1 cellular context compared by ENCODE assay signal in genomic region chr1:63878914-63879313, GRCh38.
TF ChIP-seq lines count a peak whose summit lies in the region.

No MANE protein-coding gene starts in this region.

TF ChIP-seq in IMR-90, 13 proteins besides CTCF, POLR2A, EP300 and RAD21:
- TF ChIP-seq BHLHE40 (IDR thresholded peaks at IDR 0.05; ENCODE audit: low read depth, low read length) (no peak), SMC3 (IDR thresholded peaks at IDR 0.05; ENCODE audit: low read depth, low read length) (no peak), FOS (IDR thresholded peaks at IDR 0.05; ENCODE audit: low read depth, low read length) (no peak), RCOR1 (IDR thresholded peaks at IDR 0.05; ENCODE audit: insufficient replicate concordance, low read length) (no peak), MAZ (IDR thresholded peaks at IDR 0.05; ENCODE audit: borderline replicate concordance, low read depth, low read length) (no peak), MXI1 (IDR thresholded peaks at IDR 0.05; ENCODE audit: borderline replicate concordance, low read depth, low read length) (no peak), CHD1 (IDR thresholded peaks at IDR 0.05; ENCODE audit: low read depth, low read length) (no peak), NFE2L2 (IDR thresholded peaks at IDR 0.05; ENCODE audit: low read depth, low read length) (no peak), CEBPB (IDR thresholded peaks at IDR 0.05; ENCODE audit: low read depth, low read length) (no peak), ELK1 (IDR thresholded peaks at IDR 0.05; ENCODE audit: borderline replicate concordance, low read depth, low read length) (no peak), MAFK (IDR thresholded peaks at IDR 0.05; ENCODE audit: low read depth, low read length) (no peak), RFX5 (IDR thresholded peaks at IDR 0.05; ENCODE audit: low read depth, low read length) (no peak)
- TF ChIP-seq, protein P1, sequence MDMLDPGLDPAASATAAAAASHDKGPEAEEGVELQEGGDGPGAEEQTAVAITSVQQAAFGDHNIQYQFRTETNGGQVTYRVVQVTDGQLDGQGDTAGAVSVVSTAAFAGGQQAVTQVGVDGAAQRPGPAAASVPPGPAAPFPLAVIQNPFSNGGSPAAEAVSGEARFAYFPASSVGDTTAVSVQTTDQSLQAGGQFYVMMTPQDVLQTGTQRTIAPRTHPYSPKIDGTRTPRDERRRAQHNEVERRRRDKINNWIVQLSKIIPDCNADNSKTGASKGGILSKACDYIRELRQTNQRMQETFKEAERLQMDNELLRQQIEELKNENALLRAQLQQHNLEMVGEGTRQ (IDR thresholded peaks at IDR 0.05; ENCODE audit: low read depth, low read length): no peak
